ENCODE assay signal across 8 cellular contexts in the genomic region with DNA sequence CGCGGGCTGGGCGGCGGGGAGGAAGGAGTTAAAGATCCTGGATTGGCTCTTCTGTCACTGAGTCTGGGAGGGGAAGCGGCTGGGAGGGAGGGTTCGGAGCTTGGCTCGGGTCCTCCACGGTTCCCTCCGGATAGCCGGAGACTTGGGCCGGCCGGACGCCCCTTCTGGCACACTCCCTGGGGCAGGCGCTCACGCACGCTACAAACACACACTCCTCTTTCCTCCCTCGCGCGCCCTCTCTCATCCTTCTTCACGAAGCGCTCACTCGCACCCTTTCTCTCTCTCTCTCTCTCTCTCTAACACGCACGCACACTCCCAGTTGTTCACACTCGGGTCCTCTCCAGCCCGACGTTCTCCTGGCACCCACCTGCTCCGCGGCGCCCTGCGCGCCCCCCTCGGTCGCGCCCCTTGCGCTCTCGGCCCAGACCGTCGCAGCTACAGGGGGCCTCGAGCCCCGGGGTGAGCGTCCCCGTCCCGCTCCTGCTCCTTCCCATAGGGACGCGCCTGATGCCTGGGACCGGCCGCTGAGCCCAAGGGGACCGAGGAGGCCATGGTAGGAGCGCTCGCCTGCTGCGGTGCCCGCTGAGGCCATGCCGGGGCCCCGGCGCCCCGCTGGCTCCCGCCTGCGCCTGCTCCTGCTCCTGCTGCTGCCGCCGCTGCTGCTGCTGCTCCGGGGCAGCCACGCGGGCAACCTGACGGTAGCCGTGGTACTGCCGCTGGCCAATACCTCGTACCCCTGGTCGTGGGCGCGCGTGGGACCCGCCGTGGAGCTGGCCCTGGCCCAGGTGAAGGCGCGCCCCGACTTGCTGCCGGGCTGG. TPM values are rescaled to one million over a fixed set of nuclear protein-coding genes. Genes with fewer than 3 reads are reported as not detected.
DNase-seq lines count a peak whose midpoint lies in the region; ATAC-seq, FAIRE-seq and TF ChIP-seq lines count a peak whose summit lies in the region.

Gene NPR1 (plus strand): TSS at position 170 of the 818 bp plus-strand sequence. CDS start 421 bp downstream, at position 591.

- peak; percentile 61 for ATAC-seq in GM12878
- no peak for ATAC-seq in GM21786 (IDR thresholded peaks at IDR 0.05; ENCODE audit: unreplicated experiment)
- no peak for ATAC-seq in HG02642 (IDR thresholded peaks at IDR 0.05; ENCODE audit: poor library complexity, unreplicated experiment)

- no peak within 1 kb of the TSS for H3K27ac ChIP-seq in GM12878 (ENCODE audit: control insufficient read depth, insufficient read depth)

- no peaks in the 10 kb centered on the region; the same call in 1 of the 2 replicates for H4K20me1 ChIP-seq in GM12878 (ENCODE audit: control insufficient read depth, insufficient read depth)

- no peaks in the 10 kb centered on the region for H3K79me2 ChIP-seq in GM12878 (ENCODE audit: control insufficient read depth, insufficient read depth, low read length)

- H3K4me3 ChIP-seq in GM12878 (peak within 1 kb of the TSS; percentile 47; the same call in 1 of the 2 replicates), iPS-15b (ENCODE audit: low read depth, low read length) (peak within 1 kb of the TSS; percentile 87), skeletal muscle satellite cell (ENCODE audit: low read length) (peak within 1 kb of the TSS; percentile 60)

- H3K36me3 ChIP-seq in GM12878 (ENCODE audit: control insufficient read depth in 2 of 2, insufficient read depth in 2 of 2, low read length in 1 of 2) (no peaks in the 10 kb centered on the region), iPS-15b (ENCODE audit: control insufficient read depth, insufficient read depth, low read length) (no peaks in the 10 kb centered on the region), skeletal muscle satellite cell (ENCODE audit: insufficient read depth, low read length) (no peaks in the 10 kb centered on the region)

- no peak for FAIRE-seq in GM12878 (lab: Jason Lieb, UNC)

- TF ChIP-seq POLR2A in GM12878 (IDR thresholded peaks at IDR 0.05; ENCODE audit: low read depth, low read length) = no peak

- no peak for TF ChIP-seq RAD21 in GM12878 (IDR thresholded peaks at IDR 0.05; ENCODE audit: insufficient read depth, low read depth, low read length)

- no peak; a peak in 1 of 6 replicates for TF ChIP-seq CTCF in GM12878 (IDR thresholded peaks at IDR 0.05 in 2 of 3, conservative IDR thresholded peaks at IDR 0.05 in 1 of 3; ENCODE audit: control insufficient read depth in 2 of 3, extremely low read depth in 1 of 3, insufficient read depth in 1 of 3, low read depth in 3 of 3, low read length in 3 of 3)

- BruUV-seq in GM12878 (replicated peaks; lab: Mats Ljungman, UMichigan) = no TSS peak

- in situ Hi-C loops in GM12878 (cut with MboI) = loop anchor here (5.0 kb wide), 2 partner anchors 69 to 309 kb away; partner anchors contain the start of gene RAB13

- H3K27me3 ChIP-seq in GM12878 (replicated peaks in 1 of 2; ENCODE audit: control insufficient read depth in 2 of 2, insufficient read depth in 2 of 2, low read length in 1 of 2) (peaks cover 14 to 23% of the 10 kb centered on the region in 2 experiments), iPS-15b (ENCODE audit: control insufficient read depth, insufficient read depth, low read length) (peaks cover 31% of the 10 kb centered on the region), skeletal muscle satellite cell (ENCODE audit: control insufficient read depth, insufficient read depth, low read length) (peaks cover 50% of the 10 kb centered on the region)

- 11% methylated on average over 67 of the region's 78 CpGs for WGBS in GM12878 (ENCODE audit: insufficient coverage, insufficient replicate concordance, low lambda C conversion rate, missing lambda C conversion rate)

- H3K9me3 ChIP-seq in GM12878 (replicated peaks; ENCODE audit: control insufficient read depth, insufficient read depth, low read length) = no peaks in the 10 kb centered on the region; the same call in 2 of the 3 replicates
- H3K9me3 ChIP-seq in iPS-15b (ENCODE audit: control insufficient read depth, insufficient read depth, low read length) = no peaks in the 10 kb centered on the region
- H3K9me3 ChIP-seq in skeletal muscle satellite cell (replicated peaks; ENCODE audit: low read length) = no peaks in the 10 kb centered on the region

- DNase-seq in NCI-H1417 (lab: John Stamatoyannopoulos, UW) = peak in 2 of 3 experiments; percentile 62 to 72
- no peak for DNase-seq in NCI-H1417 treated with DMSO at 0.1 percent for 48 hours (lab: John Stamatoyannopoulos, UW)
- DNase-seq in NCI-H69 (lab: John Stamatoyannopoulos, UW) = peak; percentile 70
- DNase-seq in GM12878 (ENCODE audit: low read depth, low spot score) = no peak

- intact Hi-C loops in GM12878 (cut with micrococcal nuclease; ENCODE audit: unreplicated experiment) = loop anchor here (2.0 kb wide), 1 partner anchor 308 kb away; the partner anchor contains the start of gene RAB13

- SMC1A ChIA-PET in GM12878 (lab: Charles Lee; ENCODE audit: uncharacterized antibody, unreplicated experiment) = interaction anchor here (0.7 to 6.3 kb wide), 13 partner anchors 63 to 308 kb away, joined by 3 to 55 read pairs (median 4); partner anchors contain the start of gene RAB13

- peak within 1 kb of the TSS; percentile 90 for H3K4me2 ChIP-seq in GM12878 (ENCODE audit: control insufficient read depth, insufficient read depth)
- H3K4me2 ChIP-seq in skeletal muscle satellite cell (ENCODE audit: low read length) = peak within 1 kb of the TSS; percentile 87

- no peak within 1 kb of the TSS; the same call in 1 of the 2 replicates for H3K9ac ChIP-seq in GM12878 (ENCODE audit: control insufficient read depth, insufficient read depth, low read length)
- H3K9ac ChIP-seq in iPS-15b (ENCODE audit: low read depth, low read length) = peak within 1 kb of the TSS; percentile 16
- H3K9ac ChIP-seq in skeletal muscle satellite cell (ENCODE audit: low read depth, low read length) = no peak within 1 kb of the TSS

- TF ChIP-seq EP300 in GM12878 (IDR thresholded peaks at IDR 0.05; ENCODE audit: borderline replicate concordance in 1 of 2, control insufficient read depth in 1 of 2, low read depth in 2 of 2, low read length in 2 of 2) = no peak

- CTCF ChIA-PET in GM12878 (lab: Yijun Ruan, JAX) = interaction anchor here (1.0 to 6.9 kb wide), 13 partner anchors 15 to 307 kb away, joined by 3 to 84 read pairs (median 5); partner anchors contain the start of gene RAB13

- POLR2A ChIA-PET in GM12878 (lab: Charles Lee) = interaction anchor here (1.4 kb wide), 1 partner anchor 65 kb away, joined by 6 read pairs; no protein-coding TSS in a partner anchor

- peak within 1 kb of the TSS; percentile 65 for H2AFZ ChIP-seq in GM12878 (ENCODE audit: control insufficient read depth, low read depth, low read length)

- H3K4me1 ChIP-seq in GM12878 (ENCODE audit: control insufficient read depth, insufficient read depth, low read length) = peaks cover 16% of the 10 kb centered on the region
- H3K4me1 ChIP-seq in iPS-15b (ENCODE audit: control insufficient read depth, insufficient read depth, low read length) = peaks cover 3% of the 10 kb centered on the region
- H3K4me1 ChIP-seq in skeletal muscle satellite cell (ENCODE audit: control insufficient read depth, insufficient read depth, low read length) = peaks cover 20% of the 10 kb centered on the region

- RAD21 ChIA-PET in GM12878 (lab: Charles Lee; ENCODE audit: unreplicated experiment) = interaction anchor here (0.6 to 1.9 kb wide), 7 partner anchors 53 to 1372 kb away, joined by 3 to 6 read pairs (median 4); partner anchors contain the start of genes ADAM15 and SLC27A3

TF ChIP-seq in GM12878, 131 proteins besides CTCF, POLR2A, EP300 and RAD21 (continues in another document):
- 0 out of 2 replicates have a peak, but pooled peaks have one; percentile 2 for TF ChIP-seq YY1 (IDR thresholded peaks at IDR 0.05; ENCODE audit: low read depth, low read length)

RNA-seq across cellular contexts. Expression of gene NPR1, which starts in this region (rescaled TPM):
- total RNA-seq in GM12878 (2013; cell fraction: nucleolus; rRNA removed) = 4.1 and 5.2 TPM in 2 replicates
- 0.22 and 0.40 TPM in 2 replicates for total RNA-seq in GM12878 (2014; rRNA removed)
- total RNA-seq in GM12878 (2014; rRNA removed; fragmentation: Illumina TruSeq; extraction: Trizol) = 0.13 and 0.18 TPM in 2 replicates
- 0.56 and 0.72 TPM in 2 replicates for total RNA-seq in GM12878 (2021)
- polyA plus RNA-seq in GM12878 (2011; ENCODE audit: low read depth) = 0.08 TPM
- 1.3 and 2.1 TPM in 2 replicates for polyA plus RNA-seq in GM12878 (2011; rRNA removed)
- 2.0 and 2.2 TPM in 2 replicates for polyA plus RNA-seq in GM12878 (2011; cell fraction: cytosol; rRNA removed)
- polyA plus RNA-seq in GM12878 (2011; cell fraction: nucleus; rRNA removed) = 5.9 and 8.9 TPM in 2 replicates
- polyA plus RNA-seq in GM12878 (2012) = 0.32 and 0.35 TPM in 2 replicates
- polyA plus RNA-seq in GM12878 (2014; fragmentation: Illumina TruSeq; extraction: Trizol) = 0.28 TPM in 1 of 2 replicates, not detected in the other
- under 1 TPM in 1 of 2 experiments, not detected in 1; 0.09 TPM for polyA plus RNA-seq in GM12878 (2014; fragmentation: Nextera tagmentation; extraction: Ambion mirVana)
- polyA plus RNA-seq in GM12878 (2014; rRNA removed) = 0.16 and 0.50 TPM in 2 replicates
- polyA plus RNA-seq in GM12878 (2016; fragmentation: Nextera tagmentation; extraction: Ambion mirVana) = under 1 TPM; 0.14 to 0.17 TPM
- 2.1 and 2.7 TPM in 2 replicates for polyA minus RNA-seq in GM12878 (2011; rRNA and poly(A)+ RNA removed)
- polyA minus RNA-seq in GM12878 (2011; cell fraction: cytosol; rRNA and poly(A)+ RNA removed) = 1.7 and 2.2 TPM in 2 replicates
- 1.4 and 1.5 TPM in 2 replicates for polyA minus RNA-seq in GM12878 (2011; cell fraction: nucleus; rRNA and poly(A)+ RNA removed)
- 0.22 and 1.5 TPM in 2 replicates for total RNA-seq in skeletal muscle satellite cell (2012; rRNA removed)

Comparison
In these comparisons a context has a peak if more than half of its experiments do, and no peak if none do; other contexts are left out.
1. DNase-seq: peak in NCI-H1417 (2 of 3) and NCI-H69 (single experiment); none in NCI-H1417 treated with DMSO at 0.1 percent for 48 hours (single experiment) and GM12878 (single experiment).
2. Peak in every context shown above with its lines, with median percentiles within 50 percentile points of each other: H3K4me3 ChIP-seq.